1 cellular context compared by ENCODE assay signal in genomic region chr14:22524105-22524783, GRCh38.
TF ChIP-seq lines count a peak whose summit lies in the region.

No MANE protein-coding gene starts in this region.

TF ChIP-seq in GM12878, 131 proteins besides CTCF, POLR2A, EP300 and RAD21 (continued from another document):
- TF ChIP-seq MLLT1 (IDR thresholded peaks at IDR 0.05), result 0 out of 2 replicates have a peak, but pooled peaks have one; percentile 44
- no peak for TF ChIP-seq SUZ12 (IDR thresholded peaks at IDR 0.05; ENCODE audit: unreplicated experiment)
- no peak for TF ChIP-seq SMARCA5 (IDR thresholded peaks at IDR 0.05)
- no peak for TF ChIP-seq TCF12 (IDR thresholded peaks at IDR 0.05; ENCODE audit: low read depth, low read length)
